Comparison of ENCODE assay signal across 8 cellular contexts in genomic region chr3:13091898-13092620, GRCh38. TPM values are rescaled to one million over a fixed set of nuclear protein-coding genes. Genes with fewer than 3 reads are reported as not detected.
A peak's percentile ranks its signal among the peaks of the same experiment; 100 is the strongest.
DNase-seq lines count a peak whose midpoint lies in the region; ATAC-seq, FAIRE-seq and TF ChIP-seq lines count a peak whose summit lies in the region.

No MANE protein-coding gene starts in this region.

- H3K36me3 Mint-ChIP-seq in activated T-helper 17 cell treated with anti-CD3 and anti-CD28 coated beads, Interleukin-2, amount 50 U/mL, for 72 hours (ENCODE audit: low read depth) = no peaks in the 10 kb centered on the region

- H3K4me3 Mint-ChIP-seq in activated T-helper 17 cell treated with anti-CD3 and anti-CD28 coated beads, Interleukin-2, amount 50 U/mL, for 72 hours = no peak overlapping the region

- POLR2A ChIA-PET in RWPE1 (lab: Yijun Ruan, JAX; ENCODE audit: low non-redundant PET) = no interaction called here

- H3K9me3 Mint-ChIP-seq in activated T-helper 17 cell treated with anti-CD3 and anti-CD28 coated beads, Interleukin-2, amount 50 U/mL, for 72 hours = no peaks in the 10 kb centered on the region

- no peaks in the 10 kb centered on the region for H3K4me1 Mint-ChIP-seq in activated T-helper 17 cell treated with anti-CD3 and anti-CD28 coated beads, Interleukin-2, amount 50 U/mL, for 72 hours

- H3K27ac Mint-ChIP-seq in activated T-helper 17 cell treated with anti-CD3 and anti-CD28 coated beads, Interleukin-2, amount 50 U/mL, for 72 hours = no peak overlapping the region

- CTCF ChIA-PET in RWPE1 (lab: Yijun Ruan, JAX) = interaction anchor here (0.5 to 2.0 kb wide), 12 partner anchors 18 to 571 kb away, joined by 3 to 4 read pairs (median 3); no protein-coding TSS in a partner anchor

- DNase-seq in A172 (ENCODE audit: low spot score) = peak; percentile 77
- DNase-seq in GM12892 (ENCODE audit: insufficient read length) = peak; percentile 77
- DNase-seq in RWPE1 (ENCODE audit: low spot score) = peak; percentile 61
- peak; percentile 70 for DNase-seq in fibroblast of villous mesenchyme (ENCODE audit: low read depth)
- peak; percentile 19 for DNase-seq in non-pigmented ciliary epithelial cell (ENCODE audit: low read depth)
- peak in 48 of 49 donors; percentile 13 to 93 (median 68) for DNase-seq in substantia nigra (lab: John Stamatoyannopoulos, UW)

- no peak overlapping the region for H3K27ac ChIP-seq in RWPE1
- H3K27ac ChIP-seq in substantia nigra (ENCODE audit: low read depth, low read length, poor library complexity, severe bottlenecking) = no peak overlapping the region

- FAIRE-seq in GM12892 (lab: Jason Lieb, UNC) = peak; percentile 93

- no peak for TF ChIP-seq POLR2A in GM12892 (IDR thresholded peaks at IDR 0.05; ENCODE audit: low read depth, low read length)

- H3K27me3 Mint-ChIP-seq in activated T-helper 17 cell treated with anti-CD3 and anti-CD28 coated beads, Interleukin-2, amount 50 U/mL, for 72 hours = peaks cover 3% of the 10 kb centered on the region

- peak; percentile 53 for ATAC-seq in HG03571 (IDR thresholded peaks at IDR 0.05; ENCODE audit: unreplicated experiment)
- peak; percentile 88 for ATAC-seq in activated T-helper 17 cell treated with anti-CD3 and anti-CD28 coated beads, Interleukin-2, amount 50 U/mL, for 72 hours (replicated peaks)

- TF ChIP-seq CTCF in RWPE1 (conservative IDR thresholded peaks at IDR 0.05; ENCODE audit: low read depth) (peak; percentile 91), fibroblast of villous mesenchyme (IDR thresholded peaks at IDR 0.05; ENCODE audit: insufficient read depth, low read depth, low read length) (peak; percentile 92)

- H3K4me3 ChIP-seq in fibroblast of villous mesenchyme (ENCODE audit: low read depth, low read length) = no peak overlapping the region

RNA-seq across cellular contexts. Expression of gene IQSEC1, which starts 18.8 kb away (rescaled TPM):
- total RNA-seq in A172 (2014; rRNA removed; shearing (Covaris generic)) = 22.5 and 25.8 TPM in 2 replicates
- polyA plus RNA-seq in GM12892 (2012; ENCODE audit: missing spikeins) = 11.1 TPM
- total RNA-seq in activated T-helper 17 cell treated with anti-CD3 and anti-CD28 coated beads, Interleukin-2, amount 50 U/mL, for 72 hours = 10 to 100 TPM; 38.0 to 62.9 TPM
- 19.9 and 25.8 TPM in 2 replicates for total RNA-seq in fibroblast of villous mesenchyme

Comparison
In these comparisons a context has a peak if more than half of its experiments do, and no peak if none do; other contexts are left out.
1. DNase-seq: peak in every context shown above with its lines; median percentile 77 in A172; 77 in GM12892; 70 in fibroblast of villous mesenchyme; 68 in substantia nigra; 61 in RWPE1; 19 in non-pigmented ciliary epithelial cell.